1 cellular context compared by ENCODE assay signal in genomic region chr2:225889452-225889851, GRCh38.
TF ChIP-seq lines count a peak whose summit lies in the region.

No MANE protein-coding gene starts in this region.

TF ChIP-seq in HepG2, 621 proteins besides CTCF, POLR2A, EP300 and RAD21 (continued from another document and continues in another):
- TF ChIP-seq POGK (CRISPR knock-in tag; conservative IDR thresholded peaks at IDR 0.05) (no peak), RFX3 (CRISPR knock-in tag; IDR thresholded peaks at IDR 0.05) (no peak), WIZ (CRISPR knock-in tag; IDR thresholded peaks at IDR 0.05) (no peak), ATF2 (CRISPR knock-in tag; IDR thresholded peaks at IDR 0.05) (0 out of 2 replicates have a peak, but pooled peaks have one; percentile 26), ZNF441 (CRISPR knock-in tag; IDR thresholded peaks at IDR 0.05; ENCODE audit: borderline replicate concordance) (no peak), PBX2 (CRISPR knock-in tag; IDR thresholded peaks at IDR 0.05) (no peak), BHLHE40 (IDR thresholded peaks at IDR 0.05; ENCODE audit: low read length) (no peak), ZNF143 (CRISPR knock-in tag; IDR thresholded peaks at IDR 0.05) (no peak), DNMT1 (CRISPR knock-in tag; IDR thresholded peaks at IDR 0.05) (no peak), ZBTB7B (CRISPR knock-in tag; IDR thresholded peaks at IDR 0.05) (no peak), NR2F1 (CRISPR knock-in tag; IDR thresholded peaks at IDR 0.05) (no peak), FOXP1 (IDR thresholded peaks at IDR 0.05) (no peak), FOXP1 (CRISPR knock-in tag; IDR thresholded peaks at IDR 0.05) (no peak), ZNF646 (CRISPR knock-in tag; IDR thresholded peaks at IDR 0.05) (no peak), GLI4 (CRISPR knock-in tag; IDR thresholded peaks at IDR 0.05; ENCODE audit: borderline replicate concordance) (no peak), GATAD1 (CRISPR knock-in tag; IDR thresholded peaks at IDR 0.05) (no peak), SOX13 (IDR thresholded peaks at IDR 0.05) (no peak), SOX13 (CRISPR knock-in tag; conservative IDR thresholded peaks at IDR 0.05 in 1 of 2, IDR thresholded peaks at IDR 0.05 in 1 of 2) (0 out of 4 replicates have a peak, but pooled peaks of 1 of the 2 experiments have one; percentile 24), ZNF580 (CRISPR knock-in tag; IDR thresholded peaks at IDR 0.05; ENCODE audit: borderline replicate concordance, low read depth) (no peak), ZNF318 (CRISPR knock-in tag; IDR thresholded peaks at IDR 0.05) (no peak), ZNF232 (CRISPR knock-in tag; IDR thresholded peaks at IDR 0.05; ENCODE audit: borderline replicate concordance) (no peak), NFIB (CRISPR knock-in tag; IDR thresholded peaks at IDR 0.05; ENCODE audit: borderline replicate concordance) (no peak), ZNF24 (IDR thresholded peaks at IDR 0.05) (0 out of 2 replicates have a peak, but pooled peaks have one; percentile 29), HOXA5 (CRISPR knock-in tag; IDR thresholded peaks at IDR 0.05) (no peak; the same call in 1 of the 2 replicates), SSRP1 (CRISPR knock-in tag; IDR thresholded peaks at IDR 0.05) (no peak), ZNF501 (CRISPR knock-in tag; IDR thresholded peaks at IDR 0.05) (no peak), SUZ12 (IDR thresholded peaks at IDR 0.05; ENCODE audit: low read depth, low read length) (no peak), KAT2B (IDR thresholded peaks at IDR 0.05; ENCODE audit: borderline replicate concordance, low read depth, low read length) (no peak), MIXL1 (CRISPR knock-in tag; IDR thresholded peaks at IDR 0.05) (0 out of 2 replicates have a peak, but pooled peaks have one; percentile 33), ZNF550 (CRISPR knock-in tag; IDR thresholded peaks at IDR 0.05; ENCODE audit: borderline replicate concordance) (no peak), MIER3 (CRISPR knock-in tag; IDR thresholded peaks at IDR 0.05; ENCODE audit: borderline replicate concordance) (0 out of 2 replicates have a peak, but pooled peaks have one; percentile 19), ZGPAT (CRISPR knock-in tag; IDR thresholded peaks at IDR 0.05) (peak; percentile 50; the same call in 1 of the 2 replicates), ZNF891 (CRISPR knock-in tag; IDR thresholded peaks at IDR 0.05) (no peak), ZNF563 (CRISPR knock-in tag; IDR thresholded peaks at IDR 0.05) (no peak), HNRNPK (IDR thresholded peaks at IDR 0.05; ENCODE audit: low read depth, low read length, poor library complexity, severe bottlenecking) (no peak), U2AF2 (IDR thresholded peaks at IDR 0.05; ENCODE audit: low read depth, low read length) (no peak), ZUFSP (CRISPR knock-in tag; IDR thresholded peaks at IDR 0.05; ENCODE audit: borderline replicate concordance) (no peak)
